ENCODE assay signal across 1 cellular context in genomic region chrX:71181910-71182799, GRCh38.
TF ChIP-seq lines count a peak whose summit lies in the region.

No MANE protein-coding gene starts in this region.

TF ChIP-seq in HepG2, 621 proteins besides CTCF, POLR2A, EP300 and RAD21 (continued from another document and continues in another):
- TF ChIP-seq, protein P1, sequence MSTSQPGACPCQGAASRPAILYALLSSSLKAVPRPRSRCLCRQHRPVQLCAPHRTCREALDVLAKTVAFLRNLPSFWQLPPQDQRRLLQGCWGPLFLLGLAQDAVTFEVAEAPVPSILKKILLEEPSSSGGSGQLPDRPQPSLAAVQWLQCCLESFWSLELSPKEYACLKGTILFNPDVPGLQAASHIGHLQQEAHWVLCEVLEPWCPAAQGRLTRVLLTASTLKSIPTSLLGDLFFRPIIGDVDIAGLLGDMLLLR (CRISPR knock-in tag; IDR thresholded peaks at IDR 0.05) = no peak
- TF ChIP-seq HOXA7 (CRISPR knock-in tag; IDR thresholded peaks at IDR 0.05) (no peak), HMGA1 (CRISPR knock-in tag; conservative IDR thresholded peaks at IDR 0.05) (no peak), YEATS2 (CRISPR knock-in tag; IDR thresholded peaks at IDR 0.05; ENCODE audit: borderline replicate concordance) (peak; percentile 25; the same call in 1 of the 2 replicates), CC2D1A (CRISPR knock-in tag; IDR thresholded peaks at IDR 0.05) (no peak), ZNF768 (CRISPR knock-in tag; IDR thresholded peaks at IDR 0.05) (no peak), ARID3A (IDR thresholded peaks at IDR 0.05; ENCODE audit: low read depth, low read length) (no peak), PRMT3 (CRISPR knock-in tag; IDR thresholded peaks at IDR 0.05; ENCODE audit: borderline replicate concordance, low read depth) (no peak), NR2F1 (CRISPR knock-in tag; IDR thresholded peaks at IDR 0.05) (no peak), ZFY (CRISPR knock-in tag; IDR thresholded peaks at IDR 0.05) (no peak), ZNF883 (CRISPR knock-in tag; IDR thresholded peaks at IDR 0.05; ENCODE audit: not compliant biosample characterization) (no peak), UBTF (CRISPR knock-in tag; IDR thresholded peaks at IDR 0.05) (no peak; the same call in 1 of the 2 replicates), RFX5 (IDR thresholded peaks at IDR 0.05; ENCODE audit: low read depth, low read length) (no peak), EZH2 (conservative IDR thresholded peaks at IDR 0.05; ENCODE audit: low read depth, low read length) (no peak), NFKB2 (CRISPR knock-in tag; IDR thresholded peaks at IDR 0.05; ENCODE audit: borderline replicate concordance) (no peak), KLF9 (CRISPR knock-in tag; IDR thresholded peaks at IDR 0.05; ENCODE audit: low read depth) (no peak), ZNF512 (CRISPR knock-in tag; IDR thresholded peaks at IDR 0.05) (no peak), NRL (CRISPR knock-in tag; IDR thresholded peaks at IDR 0.05; ENCODE audit: borderline replicate concordance) (peak; percentile 22; the same call in 1 of the 2 replicates), SATB2 (CRISPR knock-in tag; IDR thresholded peaks at IDR 0.05) (no peak), MEIS2 (CRISPR knock-in tag; IDR thresholded peaks at IDR 0.05) (no peak), RARA (CRISPR knock-in tag; IDR thresholded peaks at IDR 0.05) (no peak), AGO1 (IDR thresholded peaks at IDR 0.05; ENCODE audit: low read depth, low read length, poor library complexity, severe bottlenecking) (no peak), JUN (CRISPR knock-in tag; IDR thresholded peaks at IDR 0.05) (0 out of 2 replicates have a peak, but pooled peaks have one; percentile 21), TMF1 (CRISPR knock-in tag; IDR thresholded peaks at IDR 0.05; ENCODE audit: low read depth) (0 out of 2 replicates have a peak, but pooled peaks have one; percentile 46), CHCHD3 (CRISPR knock-in tag; IDR thresholded peaks at IDR 0.05) (no peak), ZNF709 (CRISPR knock-in tag; IDR thresholded peaks at IDR 0.05) (no peak; the same call in 1 of the 2 replicates), YY1 (IDR thresholded peaks at IDR 0.05; ENCODE audit: insufficient read depth, insufficient replicate concordance, low read depth, low read length) (peak; percentile 85), HNRNPLL (IDR thresholded peaks at IDR 0.05; ENCODE audit: low read depth, low read length, poor library complexity, severe bottlenecking) (no peak), THAP7 (CRISPR knock-in tag; IDR thresholded peaks at IDR 0.05) (no peak), PHF21A (CRISPR knock-in tag; IDR thresholded peaks at IDR 0.05) (no peak), ZNF792 (CRISPR knock-in tag; IDR thresholded peaks at IDR 0.05) (no peak), PRPF4 (IDR thresholded peaks at IDR 0.05; ENCODE audit: low read depth, low read length, poor library complexity, severe bottlenecking) (no peak), ZNF501 (CRISPR knock-in tag; IDR thresholded peaks at IDR 0.05) (no peak)
- TF ChIP-seq, protein P2, sequence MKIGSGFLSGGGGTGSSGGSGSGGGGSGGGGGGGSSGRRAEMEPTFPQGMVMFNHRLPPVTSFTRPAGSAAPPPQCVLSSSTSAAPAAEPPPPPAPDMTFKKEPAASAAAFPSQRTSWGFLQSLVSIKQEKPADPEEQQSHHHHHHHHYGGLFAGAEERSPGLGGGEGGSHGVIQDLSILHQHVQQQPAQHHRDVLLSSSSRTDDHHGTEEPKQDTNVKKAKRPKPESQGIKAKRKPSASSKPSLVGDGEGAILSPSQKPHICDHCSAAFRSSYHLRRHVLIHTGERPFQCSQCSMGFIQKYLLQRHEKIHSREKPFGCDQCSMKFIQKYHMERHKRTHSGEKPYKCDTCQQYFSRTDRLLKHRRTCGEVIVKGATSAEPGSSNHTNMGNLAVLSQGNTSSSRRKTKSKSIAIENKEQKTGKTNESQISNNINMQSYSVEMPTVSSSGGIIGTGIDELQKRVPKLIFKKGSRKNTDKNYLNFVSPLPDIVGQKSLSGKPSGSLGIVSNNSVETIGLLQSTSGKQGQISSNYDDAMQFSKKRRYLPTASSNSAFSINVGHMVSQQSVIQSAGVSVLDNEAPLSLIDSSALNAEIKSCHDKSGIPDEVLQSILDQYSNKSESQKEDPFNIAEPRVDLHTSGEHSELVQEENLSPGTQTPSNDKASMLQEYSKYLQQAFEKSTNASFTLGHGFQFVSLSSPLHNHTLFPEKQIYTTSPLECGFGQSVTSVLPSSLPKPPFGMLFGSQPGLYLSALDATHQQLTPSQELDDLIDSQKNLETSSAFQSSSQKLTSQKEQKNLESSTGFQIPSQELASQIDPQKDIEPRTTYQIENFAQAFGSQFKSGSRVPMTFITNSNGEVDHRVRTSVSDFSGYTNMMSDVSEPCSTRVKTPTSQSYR (CRISPR knock-in tag; IDR thresholded peaks at IDR 0.05; ENCODE audit: borderline replicate concordance) = peak; percentile 24; the same call in 1 of the 2 replicates
- TF ChIP-seq, protein P3, sequence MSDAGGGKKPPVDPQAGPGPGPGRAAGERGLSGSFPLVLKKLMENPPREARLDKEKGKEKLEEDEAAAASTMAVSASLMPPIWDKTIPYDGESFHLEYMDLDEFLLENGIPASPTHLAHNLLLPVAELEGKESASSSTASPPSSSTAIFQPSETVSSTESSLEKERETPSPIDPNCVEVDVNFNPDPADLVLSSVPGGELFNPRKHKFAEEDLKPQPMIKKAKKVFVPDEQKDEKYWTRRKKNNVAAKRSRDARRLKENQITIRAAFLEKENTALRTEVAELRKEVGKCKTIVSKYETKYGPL (CRISPR knock-in tag; IDR thresholded peaks at IDR 0.05) = no peak
- TF ChIP-seq, protein P4, sequence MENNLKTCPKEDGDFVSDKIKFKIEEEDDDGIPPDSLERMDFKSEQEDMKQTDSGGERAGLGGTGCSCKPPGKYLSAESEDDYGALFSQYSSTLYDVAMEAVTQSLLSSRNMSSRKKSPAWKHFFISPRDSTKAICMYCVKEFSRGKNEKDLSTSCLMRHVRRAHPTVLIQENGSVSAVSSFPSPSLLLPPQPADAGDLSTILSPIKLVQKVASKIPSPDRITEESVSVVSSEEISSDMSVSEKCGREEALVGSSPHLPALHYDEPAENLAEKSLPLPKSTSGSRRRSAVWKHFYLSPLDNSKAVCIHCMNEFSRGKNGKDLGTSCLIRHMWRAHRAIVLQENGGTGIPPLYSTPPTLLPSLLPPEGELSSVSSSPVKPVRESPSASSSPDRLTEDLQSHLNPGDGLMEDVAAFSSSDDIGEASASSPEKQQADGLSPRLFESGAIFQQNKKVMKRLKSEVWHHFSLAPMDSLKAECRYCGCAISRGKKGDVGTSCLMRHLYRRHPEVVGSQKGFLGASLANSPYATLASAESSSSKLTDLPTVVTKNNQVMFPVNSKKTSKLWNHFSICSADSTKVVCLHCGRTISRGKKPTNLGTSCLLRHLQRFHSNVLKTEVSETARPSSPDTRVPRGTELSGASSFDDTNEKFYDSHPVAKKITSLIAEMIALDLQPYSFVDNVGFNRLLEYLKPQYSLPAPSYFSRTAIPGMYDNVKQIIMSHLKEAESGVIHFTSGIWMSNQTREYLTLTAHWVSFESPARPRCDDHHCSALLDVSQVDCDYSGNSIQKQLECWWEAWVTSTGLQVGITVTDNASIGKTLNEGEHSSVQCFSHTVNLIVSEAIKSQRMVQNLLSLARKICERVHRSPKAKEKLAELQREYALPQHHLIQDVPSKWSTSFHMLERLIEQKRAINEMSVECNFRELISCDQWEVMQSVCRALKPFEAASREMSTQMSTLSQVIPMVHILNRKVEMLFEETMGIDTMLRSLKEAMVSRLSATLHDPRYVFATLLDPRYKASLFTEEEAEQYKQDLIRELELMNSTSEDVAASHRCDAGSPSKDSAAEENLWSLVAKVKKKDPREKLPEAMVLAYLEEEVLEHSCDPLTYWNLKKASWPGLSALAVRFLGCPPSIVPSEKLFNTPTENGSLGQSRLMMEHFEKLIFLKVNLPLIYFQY (CRISPR knock-in tag; IDR thresholded peaks at IDR 0.05; ENCODE audit: borderline replicate concordance) = no peak
- TF ChIP-seq, protein P5, sequence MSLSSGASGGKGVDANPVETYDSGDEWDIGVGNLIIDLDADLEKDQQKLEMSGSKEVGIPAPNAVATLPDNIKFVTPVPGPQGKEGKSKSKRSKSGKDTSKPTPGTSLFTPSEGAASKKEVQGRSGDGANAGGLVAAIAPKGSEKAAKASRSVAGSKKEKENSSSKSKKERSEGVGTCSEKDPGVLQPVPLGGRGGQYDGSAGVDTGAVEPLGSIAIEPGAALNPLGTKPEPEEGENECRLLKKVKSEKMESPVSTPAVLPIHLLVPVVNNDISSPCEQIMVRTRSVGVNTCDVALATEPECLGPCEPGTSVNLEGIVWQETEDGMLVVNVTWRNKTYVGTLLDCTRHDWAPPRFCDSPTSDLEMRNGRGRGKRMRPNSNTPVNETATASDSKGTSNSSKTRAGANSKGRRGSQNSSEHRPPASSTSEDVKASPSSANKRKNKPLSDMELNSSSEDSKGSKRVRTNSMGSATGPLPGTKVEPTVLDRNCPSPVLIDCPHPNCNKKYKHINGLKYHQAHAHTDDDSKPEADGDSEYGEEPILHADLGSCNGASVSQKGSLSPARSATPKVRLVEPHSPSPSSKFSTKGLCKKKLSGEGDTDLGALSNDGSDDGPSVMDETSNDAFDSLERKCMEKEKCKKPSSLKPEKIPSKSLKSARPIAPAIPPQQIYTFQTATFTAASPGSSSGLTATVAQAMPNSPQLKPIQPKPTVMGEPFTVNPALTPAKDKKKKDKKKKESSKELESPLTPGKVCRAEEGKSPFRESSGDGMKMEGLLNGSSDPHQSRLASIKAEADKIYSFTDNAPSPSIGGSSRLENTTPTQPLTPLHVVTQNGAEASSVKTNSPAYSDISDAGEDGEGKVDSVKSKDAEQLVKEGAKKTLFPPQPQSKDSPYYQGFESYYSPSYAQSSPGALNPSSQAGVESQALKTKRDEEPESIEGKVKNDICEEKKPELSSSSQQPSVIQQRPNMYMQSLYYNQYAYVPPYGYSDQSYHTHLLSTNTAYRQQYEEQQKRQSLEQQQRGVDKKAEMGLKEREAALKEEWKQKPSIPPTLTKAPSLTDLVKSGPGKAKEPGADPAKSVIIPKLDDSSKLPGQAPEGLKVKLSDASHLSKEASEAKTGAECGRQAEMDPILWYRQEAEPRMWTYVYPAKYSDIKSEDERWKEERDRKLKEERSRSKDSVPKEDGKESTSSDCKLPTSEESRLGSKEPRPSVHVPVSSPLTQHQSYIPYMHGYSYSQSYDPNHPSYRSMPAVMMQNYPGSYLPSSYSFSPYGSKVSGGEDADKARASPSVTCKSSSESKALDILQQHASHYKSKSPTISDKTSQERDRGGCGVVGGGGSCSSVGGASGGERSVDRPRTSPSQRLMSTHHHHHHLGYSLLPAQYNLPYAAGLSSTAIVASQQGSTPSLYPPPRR (CRISPR knock-in tag; IDR thresholded peaks at IDR 0.05; ENCODE audit: borderline replicate concordance) = no peak
- TF ChIP-seq, protein P6, sequence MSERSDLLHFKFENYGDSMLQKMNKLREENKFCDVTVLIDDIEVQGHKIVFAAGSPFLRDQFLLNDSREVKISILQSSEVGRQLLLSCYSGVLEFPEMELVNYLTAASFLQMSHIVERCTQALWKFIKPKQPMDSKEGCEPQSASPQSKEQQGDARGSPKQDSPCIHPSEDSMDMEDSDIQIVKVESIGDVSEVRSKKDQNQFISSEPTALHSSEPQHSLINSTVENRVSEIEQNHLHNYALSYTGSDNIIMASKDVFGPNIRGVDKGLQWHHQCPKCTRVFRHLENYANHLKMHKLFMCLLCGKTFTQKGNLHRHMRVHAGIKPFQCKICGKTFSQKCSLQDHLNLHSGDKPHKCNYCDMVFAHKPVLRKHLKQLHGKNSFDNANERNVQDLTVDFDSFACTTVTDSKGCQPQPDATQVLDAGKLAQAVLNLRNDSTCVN (CRISPR knock-in tag; IDR thresholded peaks at IDR 0.05; ENCODE audit: borderline replicate concordance) = no peak
